20 cellular contexts compared by ENCODE assay signal in the genomic region with DNA sequence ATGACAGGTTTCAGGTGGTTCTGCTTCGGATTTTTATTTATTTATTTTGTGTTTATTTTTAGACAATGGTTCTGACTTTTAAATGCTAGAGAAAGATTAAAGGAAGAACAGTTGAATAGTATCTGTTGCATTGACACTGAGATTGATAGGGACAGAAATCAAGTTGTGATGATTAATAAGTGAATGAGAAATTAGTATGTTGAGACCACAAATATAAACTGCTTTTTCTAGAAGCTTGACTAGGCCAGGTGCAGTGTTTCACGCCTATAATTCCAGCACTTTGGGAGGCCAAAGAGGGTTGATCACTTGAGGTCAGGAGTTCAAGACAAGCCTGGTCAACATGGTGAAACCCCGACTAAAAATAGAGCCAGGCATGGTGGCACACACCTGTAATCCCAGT.
"Had no signal": no experiment of that assay in that cellular context is flagged by ENCODE, and none has a peak within 500 bp of the region (broad histone marks: within the 10 kb centered on the region; RNA-seq: fewer than 3 reads in every experiment).

No MANE protein-coding gene starts in this region.

- H3K27ac ChIP-seq: adrenal gland, esophagus muscularis mucosa, gastroesophageal sphincter, heart left ventricle, neutrophil, pancreas, right lobe of liver, SK-N-MC had no signal

- FAIRE-seq: bronchial epithelial cell, pancreas, small intestine had no signal

- DNase-seq: activated CD4-positive, CD25-positive, alpha-beta regulatory T cell; activated naive CD4-positive, alpha-beta T cell; adrenal gland; effector CD4-positive, alpha-beta T cell; heart left ventricle; immature natural killer cell; kidney glomerular epithelial cell; left ventricle myocardium superior; pancreas; right lobe of liver; small intestine; stimulated activated CD4-positive, alpha-beta T cell treated with anti-CD3 and anti-CD28 coated beads, Interleukin-15, amount 100 ng/mL, for 24 hours; stimulated activated CD4-positive, alpha-beta T cell treated with anti-CD3 and anti-CD28 coated beads, Interleukin-2, amount 100 ng/mL, for 48 hours; T-helper 9 cell had no signal

- H3K36me3 ChIP-seq: adrenal gland, esophagus muscularis mucosa, gastroesophageal sphincter, heart left ventricle, neutrophil, pancreas, right lobe of liver had no signal

- H3K36me3 Mint-ChIP-seq: immature natural killer cell; natural killer cell treated with Interleukin-12 subunit alpha and Interleukin-12 subunit beta and Interleukin-15 and Interleukin-18, amount 100 ng/mL, for 72 hours had no signal

- ATAC-seq: gastroesophageal sphincter; heart left ventricle; left ventricle myocardium superior; natural killer cell treated with Interleukin-12 subunit alpha and Interleukin-12 subunit beta and Interleukin-15 and Interleukin-18, amount 100 ng/mL, for 72 hours; pancreas; right lobe of liver had no signal

- H3K9me3 ChIP-seq: adrenal gland, esophagus muscularis mucosa, gastroesophageal sphincter, heart left ventricle, neutrophil, pancreas, right lobe of liver had no signal

- H3K9me3 Mint-ChIP-seq: immature natural killer cell; natural killer cell treated with Interleukin-12 subunit alpha and Interleukin-12 subunit beta and Interleukin-15 and Interleukin-18, amount 100 ng/mL, for 72 hours had no signal

- H3K27me3 Mint-ChIP-seq: natural killer cell treated with Interleukin-12 subunit alpha and Interleukin-12 subunit beta and Interleukin-15 and Interleukin-18, amount 100 ng/mL, for 72 hours had no signal

- H3K27me3 ChIP-seq: adrenal gland, esophagus muscularis mucosa, gastroesophageal sphincter, heart left ventricle, neutrophil, pancreas, right lobe of liver had no signal

- H3K4me3 Mint-ChIP-seq: immature natural killer cell; natural killer cell treated with Interleukin-12 subunit alpha and Interleukin-12 subunit beta and Interleukin-15 and Interleukin-18, amount 100 ng/mL, for 72 hours had no signal

- H3K4me3 ChIP-seq: adrenal gland, esophagus muscularis mucosa, gastroesophageal sphincter, heart left ventricle, pancreas, right lobe of liver, SK-N-MC had no signal
